In the genomic region with DNA sequence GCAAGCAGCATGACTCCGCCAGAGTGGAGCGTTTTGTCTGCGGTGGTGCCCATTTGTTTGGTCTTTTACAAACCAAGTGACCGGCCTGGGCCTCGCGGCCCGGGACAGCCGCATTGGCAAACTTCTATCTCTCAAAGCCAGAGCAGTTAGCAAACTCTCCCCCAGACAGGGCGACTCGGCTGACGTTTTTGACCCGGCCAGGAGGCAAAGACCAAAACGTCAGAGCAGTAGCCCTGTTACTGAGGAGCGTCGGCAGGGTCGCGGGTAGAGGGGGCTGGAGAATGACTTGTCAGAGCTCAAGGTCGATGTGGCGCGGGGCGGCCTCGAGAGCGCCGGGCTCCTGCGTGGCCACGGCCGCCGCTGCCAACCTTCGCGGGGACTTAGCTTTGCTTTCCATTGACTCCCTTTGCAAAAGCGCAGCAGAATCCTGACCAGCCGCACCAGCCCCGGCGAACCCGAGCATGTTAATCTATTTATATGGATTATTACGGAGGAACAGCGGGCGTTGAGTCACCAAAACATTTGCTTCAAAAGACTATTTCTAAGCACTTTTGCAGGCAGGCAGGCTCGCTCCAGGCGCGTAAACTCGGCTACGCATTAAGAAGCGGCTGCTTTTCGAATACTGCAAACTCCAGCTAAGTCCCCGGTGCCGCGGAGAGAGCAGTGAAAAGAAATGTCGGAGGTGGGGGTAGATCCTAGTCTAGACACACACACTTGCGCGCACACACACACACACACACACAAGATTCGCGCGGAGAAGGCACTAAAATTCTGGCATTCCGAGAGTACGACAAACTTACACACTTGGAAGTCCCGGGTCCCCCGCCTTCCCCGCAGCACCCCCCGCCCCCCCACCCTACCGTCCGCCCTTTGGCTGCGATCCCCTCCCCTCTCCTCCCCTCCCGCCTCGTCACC, we compare ENCODE assay signal across 9 cellular contexts. TPM values are rescaled to one million over a fixed set of nuclear protein-coding genes. Genes with fewer than 3 reads are reported as not detected.
A peak's percentile ranks its signal among the peaks of the same experiment; 100 is the strongest.
DNase-seq lines count a peak whose midpoint lies in the region; ATAC-seq and TF ChIP-seq lines count a peak whose summit lies in the region.
"Had no signal": no experiment of that assay in that cellular context is flagged by ENCODE, and none has a peak within 500 bp of the region (broad histone marks: within the 10 kb centered on the region; RNA-seq: fewer than 3 reads in every experiment).

No MANE protein-coding gene starts in this region.

- H3K36me3 ChIP-seq in BJ (ENCODE audit: control insufficient read depth, insufficient read depth, low read length) (no peaks in the 10 kb centered on the region; the same call in 1 of the 2 replicates), HCT116 (ENCODE audit: control insufficient read depth in 1 of 2, insufficient read depth in 2 of 2, low read length in 2 of 2) (peaks cover 12 to 19% of the 10 kb centered on the region in 2 experiments), ovary (no peaks in the 10 kb centered on the region), spleen (no peaks in the 10 kb centered on the region)
- H3K36me3 ChIP-seq: neutrophil had no signal

- RAD21 ChIA-PET in HCT116 (lab: Charles Lee; ENCODE audit: low non-redundant PET in 1 of 2, low total read pairs in 2 of 2, uncharacterized antibody in 2 of 2, unreplicated experiment in 2 of 2) = interaction anchor here (0.6 to 1.4 kb wide), 21 partner anchors 15 to 1473 kb away, joined by 3 to 7 read pairs (median 4); no protein-coding TSS in a partner anchor

- CTCF ChIA-PET in BJ (lab: Yijun Ruan, JAX) = interaction anchor here (0.6 to 5.0 kb wide), 11 partner anchors 12 to 1036 kb away, joined by 3 to 20 read pairs (median 3); no protein-coding TSS in a partner anchor
- CTCF ChIA-PET in HCT116 (lab: Charles Lee) = interaction anchor here (0.6 to 2.7 kb wide), 20 partner anchors 21 to 1353 kb away, joined by 3 to 19 read pairs (median 3); no protein-coding TSS in a partner anchor

- peak overlapping the region; percentile 99 for H3K4me2 ChIP-seq in HCT116 (ENCODE audit: low read length)

- peak overlapping the region; percentile 50 for H3K9ac ChIP-seq in HCT116 (ENCODE audit: low read length)

- TF ChIP-seq EP300 in ovary (IDR thresholded peaks at IDR 0.05) = no peak

- peak overlapping the region; percentile 71 for H3K4me3 ChIP-seq in BJ (ENCODE audit: low read depth, low read length)
- H3K4me3 ChIP-seq in HCT116 (replicated peaks in 1 of 2; ENCODE audit: low read depth in 1 of 2, low read length in 2 of 2) = peak overlapping the region; percentile 93 to 99
- peak overlapping the region; percentile 66 for H3K4me3 ChIP-seq in fibroblast of the aortic adventitia (ENCODE audit: low read depth, low read length)
- peak overlapping the region; percentile 6 for H3K4me3 ChIP-seq in ovary
- peak overlapping the region in 4 of 8 donors; percentile 19 to 55 (median 26) for H3K4me3 ChIP-seq in spleen

- no peaks in the 10 kb centered on the region for H3K9me2 ChIP-seq in HCT116 (ENCODE audit: insufficient read depth)

- H3K27ac ChIP-seq in HCT116 (ENCODE audit: low read depth, low read length) (peak overlapping the region; percentile 45), ovary (no peak overlapping the region), spleen (no peak overlapping the region)
- H3K27ac ChIP-seq: neutrophil had no signal

- DNase-seq in BJ (ENCODE audit: low read depth) (no peak), HCT116 (ENCODE audit: low read depth, low spot score) (peak; percentile 64), SK-MEL-5 (ENCODE audit: low read depth, low spot score) (peak; percentile 13), fibroblast of the aortic adventitia (ENCODE audit: low read depth) (peak; percentile 67), ovary (no peak), spleen (no peak)

- no peak for TF ChIP-seq CTCF in BJ (IDR thresholded peaks at IDR 0.05; ENCODE audit: insufficient read depth, low read depth, low read length)
- TF ChIP-seq CTCF in HCT116 (IDR thresholded peaks at IDR 0.05 in 2 of 3, conservative IDR thresholded peaks at IDR 0.05 in 1 of 3; ENCODE audit: borderline replicate concordance in 1 of 3, insufficient read depth in 1 of 3, low read depth in 2 of 3, low read length in 2 of 3) = no peak
- no peak for TF ChIP-seq CTCF in fibroblast of the aortic adventitia (IDR thresholded peaks at IDR 0.05; ENCODE audit: insufficient read depth, low read length)
- TF ChIP-seq CTCF in ovary (IDR thresholded peaks at IDR 0.05) = no peak
- no peak for TF ChIP-seq CTCF in spleen (IDR thresholded peaks at IDR 0.05 in 8 of 11, conservative IDR thresholded peaks at IDR 0.05 in 3 of 11)

- in situ Hi-C loops in SK-MEL-5 (cut with HindIII; ENCODE audit: low pct_unique_long_range_greater_than_20kb, low sequenced_read_pairs) = no loop called here

- no TSS peak for BruUV-seq in HCT116 (replicated peaks; lab: Mats Ljungman, UMichigan)

- H3K9me3 ChIP-seq in HCT116 (ENCODE audit: control insufficient read depth in 1 of 2, insufficient read depth in 1 of 2, low read depth in 1 of 2, low read length in 2 of 2) = no peaks in the 10 kb centered on the region
- no peaks in the 10 kb centered on the region for H3K9me3 ChIP-seq in ovary
- peaks cover 0 to 3% (median 0%) of the 10 kb centered on the region in 8 donors for H3K9me3 ChIP-seq in spleen
- H3K9me3 ChIP-seq: neutrophil had no signal

- WGBS in ovary, 3 donors = 2 to 3% (median 2%) methylated on average over 43 to 65 of the region's 65 CpGs
- WGBS in spleen, 5 donors = 3 to 5% (median 3%) methylated on average over 46 to 65 of the region's 65 CpGs

- POLR2A ChIA-PET in BJ (lab: Charles Lee) = no interaction called here
- POLR2A ChIA-PET in HCT116 (lab: Charles Lee) = interaction anchor here (0.6 to 2.3 kb wide), 36 partner anchors 8 to 1353 kb away, joined by 3 to 14 read pairs (median 4); no protein-coding TSS in a partner anchor

- peaks cover 38% of the 10 kb centered on the region for H3K79me2 ChIP-seq in HCT116 (ENCODE audit: insufficient read depth, low read length)

- TF ChIP-seq RAD21 in HCT116 (IDR thresholded peaks at IDR 0.05; ENCODE audit: low read depth) = no peak

- intact Hi-C loops in HCT116 (cut with micrococcal nuclease) = loop anchor here (2.0 to 10.0 kb wide), 6 partner anchors 311 to 1483 kb away; no protein-coding TSS in a partner anchor
- intact Hi-C loops in ovary (cut with DNase I) = no loop called here
- intact Hi-C loops in spleen (cut with DNase I; ENCODE audit: low total_unique reads) = loop anchor here (5.0 kb wide), 1 partner anchor 1003 kb away; no protein-coding TSS in a partner anchor

- H2AFZ ChIP-seq in HCT116 (ENCODE audit: low read depth, low read length, poor library complexity, severe bottlenecking) = peak overlapping the region; percentile 67

- peak; percentile 47 for ATAC-seq in HCT116
- ATAC-seq in GM21723 (IDR thresholded peaks at IDR 0.05; ENCODE audit: unreplicated experiment) = no peak
- ATAC-seq in HG02885 (IDR thresholded peaks at IDR 0.05; ENCODE audit: poor library complexity, unreplicated experiment) = no peak

- H3K4me1 ChIP-seq in HCT116 (ENCODE audit: control insufficient read depth in 1 of 2, insufficient read depth in 2 of 2, low read length in 2 of 2) = peaks cover 18 to 44% of the 10 kb centered on the region in 2 experiments
- peaks cover 3% of the 10 kb centered on the region for H3K4me1 ChIP-seq in ovary (ENCODE audit: insufficient read depth)
- peaks cover 5 to 66% (median 40%) of the 10 kb centered on the region in 6 donors for H3K4me1 ChIP-seq in spleen

- H3K27me3 ChIP-seq in BJ (ENCODE audit: control insufficient read depth, insufficient read depth, low read length) (peaks cover 32% of the 10 kb centered on the region), HCT116 (ENCODE audit: insufficient read depth, low read length) (no peaks in the 10 kb centered on the region), ovary (no peaks in the 10 kb centered on the region), spleen (replicated peaks in 1 of 7) (peaks cover 12 to 100% (median 94%) of the 10 kb centered on the region in 7 donors)

- no peak for TF ChIP-seq POLR2A in HCT116 (IDR thresholded peaks at IDR 0.05; ENCODE audit: borderline replicate concordance, extremely low read depth, insufficient read depth, insufficient read length)
- TF ChIP-seq POLR2A in ovary (IDR thresholded peaks at IDR 0.05) = no peak
- no peak for TF ChIP-seq POLR2A in spleen (IDR thresholded peaks at IDR 0.05)

- no peaks in the 10 kb centered on the region for H4K20me1 ChIP-seq in HCT116 (ENCODE audit: insufficient read depth)

TF ChIP-seq in HCT116, 20 proteins besides CTCF, POLR2A, EP300 and RAD21:
- TF ChIP-seq SIN3A (IDR thresholded peaks at IDR 0.05; ENCODE audit: low read depth) = peak; percentile 10; the same call in 1 of the 2 replicates
- TF ChIP-seq, protein P1, sequence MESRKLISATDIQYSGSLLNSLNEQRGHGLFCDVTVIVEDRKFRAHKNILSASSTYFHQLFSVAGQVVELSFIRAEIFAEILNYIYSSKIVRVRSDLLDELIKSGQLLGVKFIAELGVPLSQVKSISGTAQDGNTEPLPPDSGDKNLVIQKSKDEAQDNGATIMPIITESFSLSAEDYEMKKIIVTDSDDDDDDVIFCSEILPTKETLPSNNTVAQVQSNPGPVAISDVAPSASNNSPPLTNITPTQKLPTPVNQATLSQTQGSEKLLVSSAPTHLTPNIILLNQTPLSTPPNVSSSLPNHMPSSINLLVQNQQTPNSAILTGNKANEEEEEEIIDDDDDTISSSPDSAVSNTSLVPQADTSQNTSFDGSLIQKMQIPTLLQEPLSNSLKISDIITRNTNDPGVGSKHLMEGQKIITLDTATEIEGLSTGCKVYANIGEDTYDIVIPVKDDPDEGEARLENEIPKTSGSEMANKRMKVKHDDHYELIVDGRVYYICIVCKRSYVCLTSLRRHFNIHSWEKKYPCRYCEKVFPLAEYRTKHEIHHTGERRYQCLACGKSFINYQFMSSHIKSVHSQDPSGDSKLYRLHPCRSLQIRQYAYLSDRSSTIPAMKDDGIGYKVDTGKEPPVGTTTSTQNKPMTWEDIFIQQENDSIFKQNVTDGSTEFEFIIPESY (IDR thresholded peaks at IDR 0.05; ENCODE audit: extremely low read depth, insufficient replicate concordance, low read length) = no peak
- no peak for TF ChIP-seq TCF7L2 (IDR thresholded peaks at IDR 0.05; ENCODE audit: borderline replicate concordance, extremely low read depth, insufficient read depth, insufficient read length)
TF ChIP-seq in HCT116: peak in this region for 1.

RNA-seq across cellular contexts. Expression of a gene that starts 0.6 kb away (rescaled TPM):
- polyA plus RNA-seq in BJ (2011; rRNA removed) (0.54 and 0.60 TPM in 2 replicates), ovary (1 to 10 TPM in 1 of 2 donors, under 1 TPM in 1; 0.12 to 1.3 TPM), spleen (1 to 10 TPM in 1 of 3 donors, under 1 TPM in 2; 0.29 to 1.0 (median 0.74) TPM)
- 0.33 and 0.51 TPM in 2 replicates for polyA minus RNA-seq in BJ (2011; rRNA and poly(A)+ RNA removed)
- total RNA-seq in HCT116 (2021; ENCODE audit: unreplicated experiment) (69.2 TPM), fibroblast of the aortic adventitia (ENCODE audit: low replicate concordance) (2.1 and 2.4 TPM in 2 replicates), ovary (10 to 100 TPM in 1 of 7 donors, 1 to 10 TPM in 3, under 1 TPM in 2, not detected in 1; 0.10 to 21.6 (median 1.9) TPM), spleen (under 1 TPM in 5 of 7 donors, not detected in 2; 0.09 to 0.54 (median 0.34) TPM)
- polyA plus RNA-seq in HCT116 (2012) = 36.4 and 38.3 TPM in 2 replicates
- 2.2 and 2.3 TPM in 2 replicates for total RNA-seq in SK-MEL-5 (2014; rRNA removed; shearing (Covaris generic))
- 4.5 and 5.0 TPM in 2 replicates for polyA plus RNA-seq in SK-MEL-5 (2015; cell fraction: cytosol; rRNA removed)
- 2.7 and 3.0 TPM in 2 replicates for polyA plus RNA-seq in SK-MEL-5 (2015; cell fraction: nucleus; rRNA removed)

Comparison
In these comparisons a context has a peak if more than half of its experiments do, and no peak if none do; other contexts are left out.
1. DNase-seq: peak in HCT116 (single experiment), SK-MEL-5 (single experiment) and fibroblast of the aortic adventitia (single experiment); none in BJ (single experiment), ovary (0 of 5) and spleen (single experiment).
2. intact Hi-C loops: an anchor here in HCT116 (2.0 to 10.0 kb wide) and spleen (5.0 kb wide); none called in ovary.